ENCODE assay signal across 18 cellular contexts in the genomic region with DNA sequence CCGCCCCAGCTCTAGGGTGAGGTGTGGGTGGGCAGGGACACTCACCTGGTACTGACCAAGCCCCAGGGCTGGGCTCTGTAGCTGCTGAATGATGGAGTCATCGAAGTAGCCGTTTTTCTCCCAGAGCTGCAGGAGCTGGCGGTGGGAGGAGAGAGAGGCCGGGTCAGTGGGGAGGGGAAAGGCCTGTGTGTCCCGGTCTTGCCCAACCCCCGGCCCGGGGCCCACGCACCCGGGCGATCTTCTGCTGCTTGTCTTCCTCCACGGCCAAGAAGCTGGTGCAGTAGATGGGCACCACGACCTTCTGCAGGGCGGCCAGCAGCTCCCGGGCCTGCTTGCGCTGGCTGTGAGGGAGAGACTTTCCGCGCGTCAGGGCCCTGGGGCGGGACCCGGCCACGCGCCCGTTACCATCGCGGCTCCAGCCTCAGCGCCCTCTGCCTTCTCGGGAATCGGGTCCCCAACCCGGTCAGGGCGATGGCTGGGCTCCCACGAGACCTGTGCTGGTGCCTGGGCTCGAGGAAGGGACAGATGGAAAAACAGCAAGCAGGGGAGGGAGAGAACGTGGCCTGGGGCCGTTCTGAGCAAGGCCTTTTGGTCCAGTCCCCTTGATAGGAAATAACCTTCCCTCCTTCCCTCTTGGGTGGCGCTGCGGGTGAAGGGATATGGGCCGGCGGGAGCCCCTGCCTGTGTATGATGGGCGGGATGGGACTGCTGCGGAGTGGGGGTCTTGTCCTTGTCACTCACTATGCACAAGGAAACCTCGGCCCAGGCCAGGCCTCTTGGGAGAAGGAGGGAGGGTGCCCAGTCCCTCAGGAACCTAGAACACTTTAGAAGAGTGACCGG.
DNase-seq lines count a peak whose midpoint lies in the region; ATAC-seq and TF ChIP-seq lines count a peak whose summit lies in the region.
"Had no signal": no experiment of that assay in that cellular context is flagged by ENCODE, and none has a peak within 500 bp of the region (broad histone marks: within the 10 kb centered on the region; RNA-seq: fewer than 3 reads in every experiment).

No MANE protein-coding gene starts in this region.

- TF ChIP-seq CTCF in VCaP (conservative IDR thresholded peaks at IDR 0.05): no peak

- H3K27ac Mint-ChIP-seq in memory B cell: peak overlapping the region; percentile 51
- H3K27ac Mint-ChIP-seq in stimulated activated naive B cell treated with anti-CD40 and anti-IgM and Interleukin-4, amounts not matched to agents 10 μg/mL and 1 μg/mL and 100 μg/mL, for 72 hours: peak overlapping the region; percentile 25
- H3K27ac Mint-ChIP-seq: CD8-positive, alpha-beta T cell; GM23338; HFFc6 had no signal

- H3K36me3 Mint-ChIP-seq in memory B cell: peaks cover 28% of the 10 kb centered on the region
- H3K36me3 Mint-ChIP-seq in stimulated activated naive B cell treated with anti-CD40 and anti-IgM and Interleukin-4, amounts not matched to agents 10 μg/mL and 1 μg/mL and 100 μg/mL, for 72 hours: peaks cover 49 to 51% of the 10 kb centered on the region in 2 donors

- no peak for DNase-seq in memory B cell (ENCODE audit: low spot score in 2 of 2)
- DNase-seq in stimulated activated naive B cell treated with anti-CD40 and anti-IgM and Interleukin-4, amounts not matched to agents 10 μg/mL and 1 μg/mL and 100 μg/mL, for 72 hours: no peak
- no peak for DNase-seq in SW480 (ENCODE audit: low spot score)
- no peak for DNase-seq in dedifferentiated amniotic fluid mesenchymal stem cell (ENCODE audit: extremely low spot score)
- no peak for DNase-seq in CD1c-positive myeloid dendritic cell (ENCODE audit: extremely low spot score)
- DNase-seq: 8988T; Calu3; CD8-positive, alpha-beta T cell; DMS79 treated with DMSO at 0.1 percent for 48 hours; GF-D8; HFFc6 had no signal

- H3K9me3 Mint-ChIP-seq in memory B cell: no peaks in the 10 kb centered on the region
- no peaks in the 10 kb centered on the region for H3K9me3 Mint-ChIP-seq in stimulated activated naive B cell treated with anti-CD40 and anti-IgM and Interleukin-4, amounts not matched to agents 10 μg/mL and 1 μg/mL and 100 μg/mL, for 72 hours
- H3K9me3 Mint-ChIP-seq: CD14-positive monocyte; CD8-positive, alpha-beta T cell; GM23338; HFFc6; IgD-negative memory B cell had no signal

- no peaks in the 10 kb centered on the region for H3K27me3 Mint-ChIP-seq in memory B cell
- no peaks in the 10 kb centered on the region for H3K27me3 Mint-ChIP-seq in stimulated activated naive B cell treated with anti-CD40 and anti-IgM and Interleukin-4, amounts not matched to agents 10 μg/mL and 1 μg/mL and 100 μg/mL, for 72 hours
- H3K27me3 Mint-ChIP-seq: IgD-negative memory B cell had no signal

- ATAC-seq in memory B cell (ENCODE audit: low read depth): no peak
- ATAC-seq in stimulated activated naive B cell treated with anti-CD40 and anti-IgM and Interleukin-4, amounts not matched to agents 10 μg/mL and 1 μg/mL and 100 μg/mL, for 72 hours (replicated peaks): no peak
- ATAC-seq: CD8-positive, alpha-beta T cell; GM23338; HCT116 had no signal

- H3K27ac ChIP-seq in VCaP: peak overlapping the region; percentile 65
- H3K27ac ChIP-seq: BLaER1 had no signal

- peaks cover 4% of the 10 kb centered on the region for H3K4me1 Mint-ChIP-seq in memory B cell
- peaks cover 3 to 8% of the 10 kb centered on the region in 2 donors for H3K4me1 Mint-ChIP-seq in stimulated activated naive B cell treated with anti-CD40 and anti-IgM and Interleukin-4, amounts not matched to agents 10 μg/mL and 1 μg/mL and 100 μg/mL, for 72 hours
- H3K4me1 Mint-ChIP-seq: CD14-positive monocyte, GM23338 had no signal

- TF ChIP-seq POLR2A in GM19193 (IDR thresholded peaks at IDR 0.05; ENCODE audit: extremely low read depth, insufficient read depth, insufficient read length): peak; percentile 3

- H3K4me3 Mint-ChIP-seq in memory B cell: no peak overlapping the region
- no peak overlapping the region for H3K4me3 Mint-ChIP-seq in stimulated activated naive B cell treated with anti-CD40 and anti-IgM and Interleukin-4, amounts not matched to agents 10 μg/mL and 1 μg/mL and 100 μg/mL, for 72 hours
- H3K4me3 Mint-ChIP-seq: CD14-positive monocyte; CD8-positive, alpha-beta T cell; GM23338; HFFc6; IgD-negative memory B cell had no signal
